ENCODE assay signal across 1 cellular context in genomic region chr2:233438573-233439147, GRCh38.
TF ChIP-seq lines count a peak whose summit lies in the region.

No MANE protein-coding gene starts in this region.

TF ChIP-seq in GM23338, 12 proteins besides CTCF, POLR2A, EP300 and RAD21 (continued from another document):
- TF ChIP-seq ZNF462 (CRISPR knock-in tag; IDR thresholded peaks at IDR 0.05): no peak
- no peak for TF ChIP-seq EZH2phosphoT487 (IDR thresholded peaks at IDR 0.05; ENCODE audit: unreplicated experiment)
- TF ChIP-seq NANOG (IDR thresholded peaks at IDR 0.05; ENCODE audit: borderline replicate concordance): no peak
- TF ChIP-seq REST (IDR thresholded peaks at IDR 0.05; ENCODE audit: unreplicated experiment): no peak
- no peak for TF ChIP-seq POLR2AphosphoS5 (IDR thresholded peaks at IDR 0.05; ENCODE audit: low read depth)
